1 cellular context compared by ENCODE assay signal in genomic region chr7:103636153-103636552, GRCh38.
TF ChIP-seq lines count a peak whose summit lies in the region.

No MANE protein-coding gene starts in this region.

TF ChIP-seq in HepG2, 621 proteins besides CTCF, POLR2A, EP300 and RAD21 (continued from another document):
- TF ChIP-seq REST (IDR thresholded peaks at IDR 0.05; ENCODE audit: borderline replicate concordance in 1 of 2, low read depth in 1 of 2, low read length in 2 of 2), result peak; percentile 32 to 90
- 0 out of 2 replicates have a peak, but pooled peaks have one; percentile 37 for TF ChIP-seq EHMT2 (IDR thresholded peaks at IDR 0.05; ENCODE audit: borderline replicate concordance, low read depth, low read length)
